In genomic region chr6:70957284-70957617, GRCh38 we compare ENCODE assay signal across 8 cellular contexts. TPM values are rescaled to one million over a fixed set of nuclear protein-coding genes. Genes with fewer than 3 reads are reported as not detected.
DNase-seq lines count a peak whose midpoint lies in the region; ATAC-seq, FAIRE-seq and TF ChIP-seq lines count a peak whose summit lies in the region.

No MANE protein-coding gene starts in this region.

- no peak for ATAC-seq in stimulated activated effector memory CD8-positive, alpha-beta T cell treated with anti-CD3 and anti-CD28 coated beads, Interleukin-12 subunit alpha, Interleukin-12 subunit beta, amount 100 ng/mL, for 72 hours
- no peak for ATAC-seq in HG03432 (IDR thresholded peaks at IDR 0.05; ENCODE audit: unreplicated experiment)

- peak overlapping the region; percentile 82 for H3K4me3 Mint-ChIP-seq in stimulated activated effector memory CD8-positive, alpha-beta T cell treated with anti-CD3 and anti-CD28 coated beads, Interleukin-12 subunit alpha, Interleukin-12 subunit beta, amount 100 ng/mL, for 72 hours

- no peaks in the 10 kb centered on the region for H3K9me3 Mint-ChIP-seq in stimulated activated effector memory CD8-positive, alpha-beta T cell treated with anti-CD3 and anti-CD28 coated beads, Interleukin-12 subunit alpha, Interleukin-12 subunit beta, amount 100 ng/mL, for 72 hours

- H3K9me3 ChIP-seq in kidney (ENCODE audit: control insufficient read depth in 1 of 2, low read length in 2 of 2), result no peaks in the 10 kb centered on the region

- TF ChIP-seq CTCF in astrocyte of the spinal cord (IDR thresholded peaks at IDR 0.05; ENCODE audit: low read depth, low read length) (no peak), kidney (IDR thresholded peaks at IDR 0.05; ENCODE audit: borderline replicate concordance, extremely low read depth, insufficient read depth) (no peak)

- peaks cover 24% of the 10 kb centered on the region for H3K4me1 Mint-ChIP-seq in stimulated activated effector memory CD8-positive, alpha-beta T cell treated with anti-CD3 and anti-CD28 coated beads, Interleukin-12 subunit alpha, Interleukin-12 subunit beta, amount 100 ng/mL, for 72 hours

- no peak overlapping the region for H3K27ac Mint-ChIP-seq in stimulated activated effector memory CD8-positive, alpha-beta T cell treated with anti-CD3 and anti-CD28 coated beads, Interleukin-12 subunit alpha, Interleukin-12 subunit beta, amount 100 ng/mL, for 72 hours

- intact Hi-C loops in kidney (cut with DNase I), result no loop called here

- peak overlapping the region; percentile 42 for H3K4me3 ChIP-seq in astrocyte of the spinal cord (ENCODE audit: low read depth, low read length)
- H3K4me3 ChIP-seq in kidney (ENCODE audit: low read length in 2 of 2), result peak overlapping the region; percentile 32 to 56

- no peak overlapping the region for H3K27ac ChIP-seq in kidney (ENCODE audit: low read depth in 2 of 2, low read length in 2 of 2)

- no peak overlapping the region for H3K9ac ChIP-seq in kidney (ENCODE audit: low read length in 2 of 2)

- in situ Hi-C loops in astrocyte of the spinal cord (cut with HindIII; ENCODE audit: low sequenced_read_pairs), result no loop called here

- no peaks in the 10 kb centered on the region for H3K36me3 ChIP-seq in kidney (ENCODE audit: control insufficient read depth in 1 of 2, insufficient read depth in 2 of 2, low read length in 2 of 2)

- H3K4me1 ChIP-seq in kidney (ENCODE audit: control insufficient read depth in 1 of 2, insufficient read depth in 1 of 2, low read depth in 1 of 2, low read length in 2 of 2), result peaks cover 0 to 9% of the 10 kb centered on the region in 2 donors

- no peaks in the 10 kb centered on the region for H3K36me3 Mint-ChIP-seq in stimulated activated effector memory CD8-positive, alpha-beta T cell treated with anti-CD3 and anti-CD28 coated beads, Interleukin-12 subunit alpha, Interleukin-12 subunit beta, amount 100 ng/mL, for 72 hours

- peak; percentile 13 for DNase-seq in NCI-H2107 (lab: John Stamatoyannopoulos, UW)
- DNase-seq in NCI-H2107 treated with DMSO at 0.1 percent for 48 hours (lab: John Stamatoyannopoulos, UW; ENCODE audit: unreplicated experiment), result no peak
- DNase-seq in astrocyte of the spinal cord (ENCODE audit: low read depth, low spot score), result no peak
- DNase-seq in kidney, result no peak
- DNase-seq in stimulated activated effector memory CD8-positive, alpha-beta T cell treated with anti-CD3 and anti-CD28 coated beads, Interleukin-12 subunit alpha, Interleukin-12 subunit beta, amount 100 ng/mL, for 72 hours (ENCODE audit: low spot score in 2 of 2), result no peak
- no peak for DNase-seq in cortex of kidney (lab: John Stamatoyannopoulos, UW)
- no peak for DNase-seq in GM19240 (ENCODE audit: insufficient read length, low spot score)

- FAIRE-seq in kidney (lab: Jason Lieb, UNC), result no peak

RNA-seq across cellular contexts. Expression of gene B3GAT2, which starts 0.4 kb away (rescaled TPM):
- total RNA-seq in kidney, result not detected
- not detected for polyA plus RNA-seq in kidney (ENCODE audit: insufficient read depth, low read depth, low replicate concordance)
